Comparison of ENCODE assay signal across 8 cellular contexts in genomic region chr17:57440522-57441269, GRCh38.
DNase-seq lines count a peak whose midpoint lies in the region; ATAC-seq and TF ChIP-seq lines count a peak whose summit lies in the region.

No MANE protein-coding gene starts in this region.

- no peak for ATAC-seq in HG03097 (IDR thresholded peaks at IDR 0.05; ENCODE audit: low FRiP score, unreplicated experiment)

- H3K4me3 ChIP-seq in HEK293 (ENCODE audit: low read depth, low read length) = no peak overlapping the region

- CTCF ChIA-PET in HEK293 (lab: Yijun Ruan, JAX) = interaction anchor here (0.7 to 2.2 kb wide), 7 partner anchors 8 to 232 kb away, joined by 3 to 11 read pairs (median 4); no protein-coding TSS in a partner anchor

- DNase-seq in COLO829 (ENCODE audit: low spot score) (peak; percentile 95), NCI-H774 (lab: John Stamatoyannopoulos, UW) (peak; percentile 33), activated T-cell treated with anti-CD3 and anti-CD28 coated beads for 48 hours (ENCODE audit: low read depth) (peak; percentile 77), epithelial cell of prostate (ENCODE audit: low read depth, low spot score) (peak; percentile 49), myocyte (ENCODE audit: low read depth) (peak; percentile 95)
- DNase-seq in stimulated activated CD8-positive, alpha-beta memory T cell treated with anti-CD3 and anti-CD28 coated beads, Interleukin-4, amount 100 ng/mL, for 48 hours = peak; percentile 86

- peak overlapping the region; percentile 26; the same call in 1 of the 2 replicates for H3K27ac ChIP-seq in HEK293 (ENCODE audit: extremely low read depth, low read depth, low read length)
- H3K27ac ChIP-seq in epithelial cell of prostate = peak overlapping the region; percentile 40

- no peaks in the 10 kb centered on the region for H3K36me3 ChIP-seq in HEK293 (ENCODE audit: control insufficient read depth in 2 of 2, insufficient read depth in 1 of 2, low read length in 2 of 2)

- POLR2A ChIA-PET in HEK293 (lab: Yijun Ruan, JAX) = no interaction called here

- peak; percentile 39; the same call in 1 of the 2 replicates for TF ChIP-seq CTCF in HEK293 (tag by site-specific recombination; IDR thresholded peaks at IDR 0.05)

- peaks cover 23% of the 10 kb centered on the region for H3K4me1 ChIP-seq in HEK293 (ENCODE audit: control insufficient read depth, insufficient read depth, low read length)

- no peaks in the 10 kb centered on the region for H3K9me3 ChIP-seq in HEK293 (ENCODE audit: control insufficient read depth, insufficient read depth, low read depth, low read length)

TF ChIP-seq in HEK293, 187 proteins besides CTCF, POLR2A, EP300 and RAD21:
- TF ChIP-seq KLF17 (tag by site-specific recombination; IDR thresholded peaks at IDR 0.05) (peak; percentile 71; the same call in 1 of the 2 replicates), YY1 (tag by site-specific recombination; IDR thresholded peaks at IDR 0.05) (0 out of 2 replicates have a peak, but pooled peaks have one; percentile 26), ZNF585B (tag by site-specific recombination; IDR thresholded peaks at IDR 0.05) (no peak), ZNF184 (tag by site-specific recombination; IDR thresholded peaks at IDR 0.05) (0 out of 2 replicates have a peak, but pooled peaks have one; percentile 16), ZNF2 (tag by site-specific recombination; IDR thresholded peaks at IDR 0.05) (peak; percentile 59; the same call in 1 of the 2 replicates), ZNF473 (tag by site-specific recombination; IDR thresholded peaks at IDR 0.05) (no peak), ZNF776 (tag by site-specific recombination; IDR thresholded peaks at IDR 0.05; ENCODE audit: borderline replicate concordance) (no peak), EGR2 (tag by site-specific recombination; IDR thresholded peaks at IDR 0.05; ENCODE audit: low read depth) (peak; percentile 71), ZBTB20 (tag by site-specific recombination; IDR thresholded peaks at IDR 0.05) (peak; percentile 20; the same call in 1 of the 2 replicates), TCF7L2 (IDR thresholded peaks at IDR 0.05; ENCODE audit: borderline replicate concordance, low read depth, low read length) (no peak), ZIC2 (tag by site-specific recombination; IDR thresholded peaks at IDR 0.05) (peak; percentile 71), ZNF654 (tag by site-specific recombination; IDR thresholded peaks at IDR 0.05; ENCODE audit: low read depth) (peak; percentile 41), ZNF155 (tag by site-specific recombination; IDR thresholded peaks at IDR 0.05) (no peak), GLIS2 (tag by site-specific recombination; IDR thresholded peaks at IDR 0.05) (peak; percentile 44; the same call in 1 of the 2 replicates), ZNF629 (tag by site-specific recombination; IDR thresholded peaks at IDR 0.05) (0 out of 2 replicates have a peak, but pooled peaks have one; percentile 36), GLIS1 (tag by site-specific recombination; IDR thresholded peaks at IDR 0.05) (peak; percentile 97), ZNF660 (tag by site-specific recombination; IDR thresholded peaks at IDR 0.05) (peak; percentile 36; the same call in 1 of the 2 replicates), ZFHX2 (tag by site-specific recombination; conservative IDR thresholded peaks at IDR 0.05) (peak; percentile 81), ZNF600 (tag by site-specific recombination; IDR thresholded peaks at IDR 0.05) (peak; percentile 59; the same call in 1 of the 2 replicates)

Comparison
In these comparisons a context has a peak if more than half of its experiments do, and no peak if none do; other contexts are left out.
1. DNase-seq: peak in every context shown above with its lines; median percentile 95 in COLO829; 95 in myocyte; 86 in stimulated activated CD8-positive, alpha-beta memory T cell treated with anti-CD3 and anti-CD28 coated beads, Interleukin-4, amount 100 ng/mL, for 48 hours; 77 in activated T-cell treated with anti-CD3 and anti-CD28 coated beads for 48 hours; 49 in epithelial cell of prostate; 33 in NCI-H774.